18 cellular contexts compared by ENCODE assay signal in the genomic region with DNA sequence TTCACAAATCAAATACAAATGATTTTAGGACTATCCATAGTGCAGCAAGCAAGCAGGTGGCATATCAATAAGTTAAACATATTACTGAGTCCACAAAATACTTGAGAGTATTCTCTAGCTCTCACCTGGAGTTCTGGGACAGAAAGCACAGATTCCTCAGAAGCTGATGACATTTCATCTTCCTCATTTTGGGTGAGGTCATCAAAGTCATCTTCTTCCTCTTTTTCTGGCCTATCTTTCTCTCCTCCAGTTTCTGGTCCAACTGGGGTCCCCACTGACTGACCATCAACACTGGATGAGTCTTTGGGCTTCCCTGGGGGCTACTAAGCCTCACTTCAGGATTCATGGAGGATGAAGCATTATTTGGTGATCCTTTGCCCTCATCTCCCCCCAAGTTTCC.
"Had no signal": no experiment of that assay in that cellular context is flagged by ENCODE, and none has a peak within 500 bp of the region (broad histone marks: within the 10 kb centered on the region; RNA-seq: fewer than 3 reads in every experiment).

No MANE protein-coding gene starts in this region.

- H3K4me2 ChIP-seq: smooth muscle cell had no signal

- H3K9ac ChIP-seq: parathyroid adenoma had no signal

- H3K27me3 ChIP-seq: ascending aorta, foreskin keratinocyte, tibial nerve had no signal

- H3K36me3 ChIP-seq: ascending aorta, lower lobe of right lung, tibial nerve, WERI-Rb-1 had no signal

- H3K79me2 ChIP-seq: parathyroid adenoma had no signal

- H3K4me3 ChIP-seq: ascending aorta, lower lobe of right lung, smooth muscle cell, tibial nerve had no signal

- DNase-seq: activated CD4-positive, alpha-beta memory T cell treated with anti-CD3 and anti-CD28 coated beads, Interleukin-2, amount 10 ng/mL, durations not matched to agents 7 days and 5 days; activated CD4-positive, alpha-beta T cell treated with anti-CD3 and anti-CD28 coated beads for 36 hours; activated T-cell treated with anti-CD3 and anti-CD28 coated beads, Interleukin-2, amount 50 U/mL, for 48 hours; effector CD4-positive, alpha-beta T cell; foreskin keratinocyte; immature natural killer cell; left cardiac atrium; lower lobe of right lung; midbrain; retina; WERI-Rb-1 had no signal

- ATAC-seq: activated CD4-positive, alpha-beta T cell treated with anti-CD3 and anti-CD28 coated beads for 36 hours; foreskin keratinocyte; left cardiac atrium; stimulated activated effector memory CD8-positive, alpha-beta T cell treated with anti-CD3 and anti-CD28 coated beads, Interleukin-12 subunit alpha, Interleukin-12 subunit beta, amount 100 ng/mL, for 72 hours had no signal

- H3K27ac ChIP-seq: ascending aorta, foreskin keratinocyte, lower lobe of right lung, parathyroid adenoma, tibial nerve, WERI-Rb-1 had no signal

- FAIRE-seq: colon, endothelial cell of umbilical vein had no signal

- H2AFZ ChIP-seq: parathyroid adenoma had no signal

- H3K9me3 ChIP-seq: ascending aorta, tibial nerve had no signal
